ENCODE assay signal across 6 cellular contexts in the genomic region with DNA sequence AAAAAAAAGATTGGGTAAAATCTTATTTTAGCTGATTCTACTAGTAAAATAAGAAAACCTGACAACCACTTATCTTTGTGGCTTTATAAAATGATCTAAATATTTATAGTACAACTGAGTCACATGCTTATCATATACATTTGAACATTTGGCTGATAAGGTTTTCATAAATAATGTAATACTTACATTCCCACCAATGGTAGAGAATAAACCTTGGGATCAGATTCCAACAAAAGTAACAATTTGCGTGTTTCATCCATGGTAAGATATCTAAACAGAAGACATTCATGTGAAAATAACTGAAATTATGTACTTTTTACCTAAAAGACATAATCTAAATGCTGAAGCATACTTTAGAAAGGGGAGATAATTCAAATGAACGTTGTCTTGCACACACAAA.
"Had no signal": no experiment of that assay in that cellular context is flagged by ENCODE, and none has a peak within 500 bp of the region (broad histone marks: within the 10 kb centered on the region; RNA-seq: fewer than 3 reads in every experiment).

No MANE protein-coding gene starts in this region.

- H3K9ac ChIP-seq: KMS-11 had no signal

- H3K4me3 ChIP-seq: K562 had no signal

- H3K4me2 ChIP-seq: KMS-11 had no signal

- H3K27ac ChIP-seq: HL-60, KMS-11 had no signal

- ATAC-seq: HepG2, K562 had no signal

- DNase-seq: KBM-7, KG1 had no signal
